12 cellular contexts compared by ENCODE assay signal in genomic region chr1:87864676-87865075, GRCh38.
DNase-seq lines count a peak whose midpoint lies in the region; ATAC-seq and TF ChIP-seq lines count a peak whose summit lies in the region.
"Had no signal": no experiment of that assay in that cellular context is flagged by ENCODE, and none has a peak within 500 bp of the region (broad histone marks: within the 10 kb centered on the region; RNA-seq: fewer than 3 reads in every experiment).

No MANE protein-coding gene starts in this region.

- ATAC-seq in GM19324 (IDR thresholded peaks at IDR 0.05; ENCODE audit: low FRiP score, unreplicated experiment) (peak; percentile 67), HG03175 (IDR thresholded peaks at IDR 0.05; ENCODE audit: unreplicated experiment) (peak; percentile 82), HG02852 (IDR thresholded peaks at IDR 0.05; ENCODE audit: unreplicated experiment) (no peak)

- peaks cover 0 to 2% of the 10 kb centered on the region in 2 donors for H3K36me3 Mint-ChIP-seq in CD14-positive monocyte
- H3K36me3 Mint-ChIP-seq in T-helper 2 cell treated with Interferon-gamma antibody and Interleukin-4, amounts not matched to agents 5 μg/mL and 100 μg/mL, for 36 hours (ENCODE audit: low read depth), result no peaks in the 10 kb centered on the region

- no peak for TF ChIP-seq CTCF in CD14-positive monocyte (IDR thresholded peaks at IDR 0.05)

- no peaks in the 10 kb centered on the region for H3K27me3 Mint-ChIP-seq in CD14-positive monocyte (ENCODE audit: low read depth in 3 of 3)
- H3K27me3 Mint-ChIP-seq in T-helper 2 cell treated with Interferon-gamma antibody and Interleukin-4, amounts not matched to agents 5 μg/mL and 100 μg/mL, for 36 hours (ENCODE audit: low read depth), result no peaks in the 10 kb centered on the region

- DNase-seq in CD14-positive monocyte (ENCODE audit: low spot score) (no peak), NCI-H1436 treated with DMSO at 0.1 percent for 48 hours (lab: John Stamatoyannopoulos, UW) (no peak), ecto neural progenitor cell (ENCODE audit: low spot score) (no peak), NCI-H2081 (lab: John Stamatoyannopoulos, UW) (no peak)
- DNase-seq in T-helper 2 cell treated with Interferon-gamma antibody and Interleukin-4, amounts not matched to agents 5 μg/mL and 100 μg/mL, for 36 hours (ENCODE audit: low spot score), result no peak
- DNase-seq: activated CD4-positive, alpha-beta T cell treated with anti-CD3 and anti-CD28 coated beads for 1 hour; central memory CD4-positive, alpha-beta T cell; GDM1; NCI-H226 had no signal

- peak overlapping the region in 1 of 2 donors; percentile 71 for H3K4me3 Mint-ChIP-seq in CD14-positive monocyte
- H3K4me3 Mint-ChIP-seq in T-helper 2 cell treated with Interferon-gamma antibody and Interleukin-4, amounts not matched to agents 5 μg/mL and 100 μg/mL, for 36 hours, result peak overlapping the region; percentile 2

- peaks cover 0 to 10% (median 6%) of the 10 kb centered on the region in 7 donors for H3K9me3 Mint-ChIP-seq in CD14-positive monocyte
- no peaks in the 10 kb centered on the region for H3K9me3 Mint-ChIP-seq in T-helper 2 cell treated with Interferon-gamma antibody and Interleukin-4, amounts not matched to agents 5 μg/mL and 100 μg/mL, for 36 hours

- H3K27ac Mint-ChIP-seq in CD14-positive monocyte, result peak overlapping the region; percentile 47 to 85 (median 69)
- no peak overlapping the region for H3K27ac Mint-ChIP-seq in T-helper 2 cell treated with Interferon-gamma antibody and Interleukin-4, amounts not matched to agents 5 μg/mL and 100 μg/mL, for 36 hours

- peaks cover 27% of the 10 kb centered on the region for H3K4me1 Mint-ChIP-seq in CD14-positive monocyte
- H3K4me1 Mint-ChIP-seq in T-helper 2 cell treated with Interferon-gamma antibody and Interleukin-4, amounts not matched to agents 5 μg/mL and 100 μg/mL, for 36 hours (ENCODE audit: low read depth), result peaks cover 7% of the 10 kb centered on the region

- intact Hi-C loops in CD14-positive monocyte (cut with micrococcal nuclease), result no loop called here
